29 cellular contexts compared by ENCODE assay signal in the genomic region with DNA sequence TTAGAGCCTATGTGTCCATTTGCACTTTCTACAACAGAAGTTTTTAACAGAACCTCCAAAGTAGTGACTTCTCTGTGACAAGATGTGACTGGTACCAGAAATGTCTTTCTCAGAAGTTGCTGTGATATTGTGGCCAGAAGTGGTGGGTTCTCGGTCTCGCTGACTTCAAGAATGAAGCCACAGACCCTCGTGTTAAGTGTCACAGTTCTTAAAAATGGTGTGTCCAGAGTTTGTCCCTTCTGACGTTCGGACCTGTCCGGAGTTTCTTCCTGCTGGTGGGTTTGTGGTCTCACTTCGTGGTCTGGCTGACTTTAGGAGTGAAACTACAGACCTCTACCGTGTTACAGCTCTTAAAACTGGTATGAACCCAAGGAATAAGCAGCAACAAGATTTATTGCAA. TPM values are rescaled to one million over a fixed set of nuclear protein-coding genes. Genes with fewer than 3 reads are reported as not detected.
"Had no signal": no experiment of that assay in that cellular context is flagged by ENCODE, and none has a peak within 500 bp of the region (broad histone marks: within the 10 kb centered on the region; RNA-seq: fewer than 3 reads in every experiment).

No MANE protein-coding gene starts in this region.

- DNase-seq: stimulated activated CD4-positive, alpha-beta T cell treated with anti-CD3 and anti-CD28 coated beads, Interleukin-2, amount 100 ng/mL, for 48 hours; stimulated activated CD4-positive, alpha-beta T cell treated with anti-CD3 and anti-CD28 coated beads, Interleukin-4, amount 100 ng/mL, for 1 hour; stimulated activated CD4-positive, alpha-beta T cell treated with anti-CD3 and anti-CD28 coated beads, Interleukin-4, amount 100 ng/mL, for 24 hours; stimulated activated CD4-positive, alpha-beta T cell treated with anti-CD3 and anti-CD28 coated beads, Interleukin-4, amount 100 ng/mL, for 4 hours; stimulated activated CD8-positive, alpha-beta memory T cell treated with anti-CD3 and anti-CD28 coated beads, Interleukin-4, amount 100 ng/mL, for 48 hours; stimulated activated naive B cell treated with anti-CD40 and anti-IgM and Interleukin-4, amounts not matched to agents 10 μg/mL and 1 μg/mL and 100 μg/mL, for 72 hours; stimulated activated naive CD4-positive, alpha-beta T cell; stimulated activated naive CD4-positive, alpha-beta T cell treated with Interleukin-2 at 50 U/mL for 16 hours; stimulated activated naive CD8-positive, alpha-beta T cell treated with anti-CD3 and anti-CD28 coated beads, Interleukin-15, amount 100 ng/mL, for 72 hours; stimulated activated naive CD8-positive, alpha-beta T cell treated with anti-CD3 and anti-CD28 coated beads, Interleukin-15, Interleukin-2, amounts not matched to agents 100 U/mL and 50 U/mL, for 24 hours; stomach; substantia nigra; thyroid gland; tibial artery; transverse colon; trophoblast cell; upper lobe of right lung; uterus had no signal

- H3K36me3 ChIP-seq: stomach, suprapubic skin, thoracic aorta, thyroid gland, tibial artery, tibial nerve, transverse colon, upper lobe of left lung, upper lobe of right lung, uterus, vagina had no signal

- ATAC-seq: stimulated activated effector memory CD8-positive, alpha-beta T cell treated with anti-CD3 and anti-CD28 coated beads, Interleukin-12 subunit alpha, Interleukin-12 subunit beta, amount 100 ng/mL, for 72 hours; stimulated activated memory B cell treated with anti-CD40 and anti-IgM and Interleukin-4, amounts not matched to agents 10 μg/mL and 1 μg/mL and 100 μg/mL, for 72 hours; stimulated activated naive B cell treated with anti-CD40 and anti-IgM and Interleukin-4, amounts not matched to agents 10 μg/mL and 1 μg/mL and 100 μg/mL, for 72 hours; stimulated activated naive CD8-positive, alpha-beta T cell treated with anti-CD3 and anti-CD28 coated beads, Interleukin-15, amount 100 ng/mL, for 72 hours; stimulated activated naive CD8-positive, alpha-beta T cell treated with anti-CD3 and anti-CD28 coated beads, Interleukin-15, Interleukin-2, amounts not matched to agents 100 U/mL and 50 U/mL, for 24 hours; upper lobe of right lung had no signal

- H3K9me3 ChIP-seq: suprapubic skin, testis, thyroid gland, tibial artery, tibial nerve, transverse colon, upper lobe of left lung, upper lobe of right lung, uterus, vagina had no signal

- H3K27me3 ChIP-seq: stomach, suprapubic skin, testis, thyroid gland, tibial artery, tibial nerve, transverse colon, upper lobe of left lung, upper lobe of right lung, uterus, vagina had no signal

- H3K4me1 ChIP-seq: stomach, suprapubic skin, testis, thyroid gland, tibial artery, tibial nerve, transverse colon, upper lobe of left lung, upper lobe of right lung, uterus, vagina had no signal

- H3K4me3 ChIP-seq: stomach, suprapubic skin, thoracic aorta, thyroid gland, tibial artery, tibial nerve, transverse colon, upper lobe of left lung, upper lobe of right lung, uterus, vagina had no signal

- H3K27ac ChIP-seq: stomach, suprapubic skin, testis, thoracic aorta, thyroid gland, tibial artery, tibial nerve, transverse colon, upper lobe of left lung, upper lobe of right lung, uterus, vagina had no signal

RNA-seq across cellular contexts. Expression of a gene that starts 2.8 kb away (rescaled TPM):
- total RNA-seq: subcutaneous adipose tissue, thoracic aorta, thyroid gland, tibial nerve, upper lobe of right lung, ureter, urinary bladder, vagina had no signal
- polyA plus RNA-seq: urinary bladder had no signal
